In genomic region chr11:9901931-9902330, GRCh38 we compare ENCODE assay signal across 1 cellular context.
TF ChIP-seq lines count a peak whose summit lies in the region.

No MANE protein-coding gene starts in this region.

TF ChIP-seq in WTC11, 78 proteins besides CTCF, POLR2A, EP300 and RAD21 (continued from another document):
- TF ChIP-seq SOX15 (CRISPR knock-in tag; IDR thresholded peaks at IDR 0.05) = no peak
- TF ChIP-seq FOXP4 (CRISPR knock-in tag; IDR thresholded peaks at IDR 0.05) = no peak
- no peak for TF ChIP-seq GRHL2 (CRISPR knock-in tag; IDR thresholded peaks at IDR 0.05; ENCODE audit: insufficient replicate concordance, severe bottlenecking)
- no peak for TF ChIP-seq MXD4 (CRISPR knock-in tag; IDR thresholded peaks at IDR 0.05; ENCODE audit: borderline replicate concordance)
- no peak for TF ChIP-seq E2F5 (CRISPR knock-in tag; IDR thresholded peaks at IDR 0.05)
- no peak for TF ChIP-seq MAX (CRISPR knock-in tag; IDR thresholded peaks at IDR 0.05)
- no peak for TF ChIP-seq MLX (CRISPR knock-in tag; IDR thresholded peaks at IDR 0.05)
